ENCODE assay signal across 20 cellular contexts in genomic region chr9:68730570-68731227, GRCh38. TPM values are rescaled to one million over a fixed set of nuclear protein-coding genes. Genes with fewer than 3 reads are reported as not detected.
"Had no signal": no experiment of that assay in that cellular context is flagged by ENCODE, and none has a peak within 500 bp of the region (broad histone marks: within the 10 kb centered on the region; RNA-seq: fewer than 3 reads in every experiment).

No MANE protein-coding gene starts in this region.

- H3K36me3 ChIP-seq: gastrocnemius medialis, prostate gland, spleen, thoracic aorta had no signal

- H3K4me1 ChIP-seq: gastrocnemius medialis, prostate gland, spleen had no signal

- H3K27ac ChIP-seq: gastrocnemius medialis, prostate gland, spleen, thoracic aorta had no signal

- H3K4me3 ChIP-seq: gastrocnemius medialis, lung, prostate gland, spleen, thoracic aorta had no signal

- DNase-seq: activated gamma-delta T cell treated with Interleukin-2 at 50 U/mL for 16 hours; activated T-cell treated with anti-CD3 and anti-CD28 coated beads, Interleukin-2, amount 50 U/mL, for 1 hour; anterior cingulate cortex; caudate nucleus; effector memory CD8-positive, alpha-beta T cell; gastrocnemius medialis; head of caudate nucleus; natural killer cell; spleen; stimulated activated CD4-positive, alpha-beta T cell treated with anti-CD3 and anti-CD28 coated beads, Interleukin-4, amount 100 ng/mL, for 1 hour; stimulated activated naive CD4-positive, alpha-beta T cell treated with Interleukin-2 at 50 U/mL for 16 hours; T-helper 9 cell had no signal

- FAIRE-seq: endothelial cell of umbilical vein, keratinocyte had no signal

- H3K9me3 ChIP-seq: gastrocnemius medialis, prostate gland, thoracic aorta had no signal

- H3K27me3 ChIP-seq: gastrocnemius medialis, spleen had no signal

- ATAC-seq: effector memory CD8-positive, alpha-beta T cell; esophagus mucosa; gastrocnemius medialis; natural killer cell; WTC11 had no signal

RNA-seq across cellular contexts. Expression of gene PIP5K1B, which starts 25.7 kb away (rescaled TPM):
- total RNA-seq: osteocyte had no signal
- polyA plus RNA-seq: endothelial cell of umbilical vein, keratinocyte had no signal
